Comparison of ENCODE assay signal across 8 cellular contexts in the genomic region with DNA sequence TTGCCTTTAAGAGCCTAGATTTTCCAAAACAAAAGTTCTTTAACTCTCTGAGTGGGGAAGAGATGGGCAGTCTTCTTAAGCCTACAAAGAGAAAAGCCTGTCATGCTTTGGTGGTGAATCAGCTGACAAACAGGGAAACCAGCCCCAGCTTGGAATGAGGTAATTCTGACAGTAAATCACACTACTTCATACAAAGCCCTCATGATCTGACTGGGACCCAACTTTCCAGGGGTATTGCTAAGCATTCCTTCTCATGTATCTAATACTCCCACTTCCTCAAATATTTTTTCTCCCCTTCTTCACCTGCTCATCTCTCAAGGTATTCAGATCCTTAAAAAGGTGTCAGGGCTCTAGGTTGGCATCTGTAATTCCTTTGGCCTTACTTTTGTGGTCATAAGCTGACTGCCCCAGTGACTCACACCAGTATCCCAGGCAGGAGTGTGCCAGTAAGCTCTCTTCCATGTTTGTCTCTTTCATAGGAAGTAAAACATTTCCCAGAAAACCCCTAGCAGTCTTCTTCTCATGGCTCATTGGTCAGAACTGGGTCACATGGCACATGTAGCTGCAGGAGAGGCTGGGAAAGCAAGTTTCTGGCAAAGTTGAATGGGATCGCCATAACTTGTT. TPM values are rescaled to one million over a fixed set of nuclear protein-coding genes. Genes with fewer than 3 reads are reported as not detected.
DNase-seq lines count a peak whose midpoint lies in the region; ATAC-seq and TF ChIP-seq lines count a peak whose summit lies in the region.

No MANE protein-coding gene starts in this region.

- DNase-seq in AG20443 (ENCODE audit: low spot score): peak; percentile 79
- DNase-seq in choroid plexus epithelial cell (ENCODE audit: low read depth): peak; percentile 99
- DNase-seq in occipital lobe (lab: John Stamatoyannopoulos, UW): no peak
- DNase-seq in GM13977 (ENCODE audit: low spot score): no peak

- H3K36me3 ChIP-seq in muscle layer of duodenum (ENCODE audit: control insufficient read depth in 1 of 2, insufficient read depth in 2 of 2, low read length in 2 of 2): peaks cover 0 to 10% of the 10 kb centered on the region in 2 donors

- in situ Hi-C loops in GM13977 (cut with MboI; ENCODE audit: low pct_unique_long_range_greater_than_20kb, low sequenced_read_pairs, unreplicated experiment): no loop called here

- TF ChIP-seq EP300 in Ishikawa (IDR thresholded peaks at IDR 0.05; ENCODE audit: borderline replicate concordance): peak; percentile 62

- no peaks in the 10 kb centered on the region for H3K27me3 ChIP-seq in muscle layer of duodenum (ENCODE audit: low read depth, low read length)

- TF ChIP-seq CTCF in choroid plexus epithelial cell (conservative IDR thresholded peaks at IDR 0.05; ENCODE audit: low read depth, low read length) (no peak), GM13977 (IDR thresholded peaks at IDR 0.05; ENCODE audit: extremely low read depth, insufficient read depth, missing control alignments) (no peak)

- ATAC-seq in HG03097 (IDR thresholded peaks at IDR 0.05; ENCODE audit: low FRiP score, unreplicated experiment) (no peak), GM21360 (IDR thresholded peaks at IDR 0.05; ENCODE audit: unreplicated experiment) (no peak)

- no peak for TF ChIP-seq RAD21 in Ishikawa (IDR thresholded peaks at IDR 0.05; ENCODE audit: low read depth)

- peaks cover 11 to 21% of the 10 kb centered on the region in 2 donors for H3K4me1 ChIP-seq in muscle layer of duodenum (ENCODE audit: control insufficient read depth in 1 of 2, insufficient read depth in 2 of 2, low read length in 2 of 2)

- H3K27ac ChIP-seq in muscle layer of duodenum (ENCODE audit: low read length): peak overlapping the region; percentile 79

- H3K4me3 ChIP-seq in choroid plexus epithelial cell (ENCODE audit: low read depth, low read length): no peak overlapping the region
- H3K4me3 ChIP-seq in muscle layer of duodenum (ENCODE audit: low read depth in 1 of 2, low read length in 2 of 2): no peak overlapping the region

- H3K9me3 ChIP-seq in muscle layer of duodenum (ENCODE audit: control insufficient read depth in 1 of 2, low read length in 2 of 2): no peaks in the 10 kb centered on the region

TF ChIP-seq in Ishikawa, 13 proteins besides CTCF, POLR2A, EP300 and RAD21:
- TF ChIP-seq CEBPB (IDR thresholded peaks at IDR 0.05) (0 out of 2 replicates have a peak, but pooled peaks have one; percentile 11), NFIC (IDR thresholded peaks at IDR 0.05) (0 out of 2 replicates have a peak, but pooled peaks have one; percentile 37), TEAD4 (IDR thresholded peaks at IDR 0.05) (peak; percentile 60), EGR1 (IDR thresholded peaks at IDR 0.05) (no peak), TCF12 (IDR thresholded peaks at IDR 0.05; ENCODE audit: low read depth) (no peak)
- TF ChIP-seq, protein P1, sequence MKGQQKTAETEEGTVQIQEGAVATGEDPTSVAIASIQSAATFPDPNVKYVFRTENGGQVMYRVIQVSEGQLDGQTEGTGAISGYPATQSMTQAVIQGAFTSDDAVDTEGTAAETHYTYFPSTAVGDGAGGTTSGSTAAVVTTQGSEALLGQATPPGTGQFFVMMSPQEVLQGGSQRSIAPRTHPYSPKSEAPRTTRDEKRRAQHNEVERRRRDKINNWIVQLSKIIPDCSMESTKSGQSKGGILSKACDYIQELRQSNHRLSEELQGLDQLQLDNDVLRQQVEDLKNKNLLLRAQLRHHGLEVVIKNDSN (IDR thresholded peaks at IDR 0.05): peak; percentile 88

RNA-seq across cellular contexts. Expression of gene TBC1D22B, which starts 15.0 kb away (rescaled TPM):
- total RNA-seq in occipital lobe: 8.0 TPM

RNA-seq across cellular contexts. Expression of gene TMEM217, which starts 15.4 kb away (rescaled TPM):
- total RNA-seq in occipital lobe: 1.2 TPM

Comparison
In these comparisons a context has a peak if more than half of its experiments do, and no peak if none do; other contexts are left out.
1. DNase-seq: peak in AG20443 (single experiment) and choroid plexus epithelial cell (single experiment); none in occipital lobe (single experiment) and GM13977 (single experiment).